In the genomic region with DNA sequence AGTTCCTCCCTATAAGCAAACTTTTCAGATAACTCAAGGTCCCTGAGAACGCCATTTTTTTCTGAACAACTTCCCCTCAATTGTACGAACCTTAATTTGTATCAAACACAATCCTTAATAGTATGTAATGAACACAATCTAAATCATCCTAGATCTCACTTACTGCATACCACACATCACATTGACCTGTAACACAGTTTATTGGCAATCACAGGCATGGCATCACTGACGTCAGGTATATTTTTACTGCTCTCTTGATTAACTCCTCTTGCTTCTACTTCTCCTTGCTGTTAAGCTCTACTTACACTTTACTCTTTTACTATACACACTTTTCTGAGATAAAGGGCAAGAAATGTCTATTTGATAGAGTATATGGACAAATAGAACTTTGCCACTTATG, we compare ENCODE assay signal across 18 cellular contexts.
DNase-seq lines count a peak whose midpoint lies in the region; ATAC-seq, FAIRE-seq and TF ChIP-seq lines count a peak whose summit lies in the region.
"Had no signal": no experiment of that assay in that cellular context is flagged by ENCODE, and none has a peak within 500 bp of the region (broad histone marks: within the 10 kb centered on the region; RNA-seq: fewer than 3 reads in every experiment).

No MANE protein-coding gene starts in this region.

- FAIRE-seq in colon (lab: Jason Lieb, UNC), result peak; percentile 74
- FAIRE-seq in small intestine (lab: Jason Lieb, UNC), result no peak
- FAIRE-seq: G401.6, GM12892, GM19239 had no signal

- H3K4me1 ChIP-seq in Peyer's patch (peaks cover 0 to 33% (median 6%) of the 10 kb centered on the region in 4 donors), mucosa of descending colon (ENCODE audit: low read depth) (peaks cover 21% of the 10 kb centered on the region), small intestine (ENCODE audit: control insufficient read depth in 2 of 2, insufficient read depth in 1 of 2, low read depth in 1 of 2, low read length in 1 of 2) (peaks cover 0 to 4% of the 10 kb centered on the region in 2 donors), thyroid gland (no peaks in the 10 kb centered on the region)

- peak in 1 of 3 donors; percentile 63 for DNase-seq in Peyer's patch
- DNase-seq in mucosa of descending colon, result peak in 1 of 3 donors; percentile 54
- peak; percentile 88 for DNase-seq in small intestine
- no peak for DNase-seq in activated CD4-positive, alpha-beta T cell treated with anti-CD3 and anti-CD28 coated beads, Interleukin-2, amount 50 U/mL, for 48 hours
- no peak for DNase-seq in A172 (ENCODE audit: low spot score)
- no peak for DNase-seq in brain microvascular endothelial cell
- DNase-seq in thyroid gland, result no peak
- DNase-seq: CD8-positive, alpha-beta T cell; COR-L47; DMS153; DMS79 treated with DMSO at 0.1 percent for 48 hours; EL; GM23248 had no signal

- intact Hi-C loops in mucosa of descending colon (cut with DNase I, micrococcal nuclease), result no loop called here
- intact Hi-C loops in thyroid gland (cut with DNase I), result no loop called here

- H3K4me3 ChIP-seq in Peyer's patch, result no peak overlapping the region
- H3K4me3 ChIP-seq in mucosa of descending colon, result no peak overlapping the region
- no peak overlapping the region for H3K4me3 ChIP-seq in small intestine (ENCODE audit: low read depth in 1 of 2, low read length in 2 of 2)
- H3K4me3 ChIP-seq in brain microvascular endothelial cell (ENCODE audit: low read depth, low read length), result no peak overlapping the region
- no peak overlapping the region for H3K4me3 ChIP-seq in thyroid gland (replicated peaks in 1 of 3)
- H3K4me3 ChIP-seq: GM23248, HAP-1 had no signal

- H3K36me3 ChIP-seq in Peyer's patch (peaks cover 0 to 17% (median 0%) of the 10 kb centered on the region in 3 donors), mucosa of descending colon (ENCODE audit: low read depth) (no peaks in the 10 kb centered on the region), small intestine (ENCODE audit: control insufficient read depth in 2 of 2, insufficient read depth in 2 of 2, low read length in 2 of 2) (peaks cover 5 to 6% of the 10 kb centered on the region in 2 donors), brain microvascular endothelial cell (replicated peaks) (no peaks in the 10 kb centered on the region), thyroid gland (peaks cover 14 to 21% of the 10 kb centered on the region in 2 donors)
- H3K36me3 ChIP-seq: HAP-1 had no signal

- 21 to 69% (median 37%) methylated on average over 3 of the region's 3 CpGs for WGBS in small intestine, 3 donors
- 95 to 98% methylated on average over 3 of the region's 3 CpGs for WGBS in thyroid gland, 2 donors

- peak; percentile 79 for ATAC-seq in mucosa of descending colon
- ATAC-seq: CD8-positive, alpha-beta T cell had no signal

- in situ Hi-C loops in brain microvascular endothelial cell (cut with HindIII; ENCODE audit: low pct_ligation_motif_present, low sequenced_read_pairs), result no loop called here

- no peaks in the 10 kb centered on the region for H3K9me3 ChIP-seq in Peyer's patch
- H3K9me3 ChIP-seq in mucosa of descending colon, result no peaks in the 10 kb centered on the region
- H3K9me3 ChIP-seq in small intestine (ENCODE audit: control insufficient read depth, low read depth), result no peaks in the 10 kb centered on the region
- H3K9me3 ChIP-seq in thyroid gland, result no peaks in the 10 kb centered on the region
- H3K9me3 ChIP-seq: HAP-1 had no signal

- H3K27me3 ChIP-seq in Peyer's patch (no peaks in the 10 kb centered on the region), small intestine (ENCODE audit: control insufficient read depth in 2 of 2, insufficient read depth in 2 of 2, low read length in 2 of 2) (no peaks in the 10 kb centered on the region), brain microvascular endothelial cell (replicated peaks) (no peaks in the 10 kb centered on the region), thyroid gland (no peaks in the 10 kb centered on the region)

- TF ChIP-seq POLR2A in Peyer's patch (IDR thresholded peaks at IDR 0.05) (no peak), thyroid gland (IDR thresholded peaks at IDR 0.05) (no peak)

- H3K27ac ChIP-seq in Peyer's patch (peak overlapping the region in 3 of 4 donors; percentile 29 to 83 (median 64)), small intestine (ENCODE audit: low read depth in 1 of 2, low read length in 1 of 2) (peak overlapping the region in 1 of 2 donors; percentile 62), brain microvascular endothelial cell (no peak overlapping the region), thyroid gland (no peak overlapping the region)
- H3K27ac ChIP-seq: GM23248 had no signal

- no peak for TF ChIP-seq CTCF in Peyer's patch (IDR thresholded peaks at IDR 0.05)
- TF ChIP-seq CTCF in mucosa of descending colon (IDR thresholded peaks at IDR 0.05), result no peak
- TF ChIP-seq CTCF in brain microvascular endothelial cell (IDR thresholded peaks at IDR 0.05; ENCODE audit: low read depth, low read length, missing control alignments), result no peak
- no peak for TF ChIP-seq CTCF in thyroid gland (IDR thresholded peaks at IDR 0.05)

Comparison
In these comparisons a context has a peak if more than half of its experiments do, and no peak if none do; other contexts are left out.
1. H3K27ac ChIP-seq: peak in Peyer's patch (3 of 4); none in brain microvascular endothelial cell (single experiment) and thyroid gland (0 of 3).